Comparison of ENCODE assay signal across 24 cellular contexts in genomic region chr10:43825984-43826383, GRCh38.
A peak's percentile ranks its signal among the peaks of the same experiment; 100 is the strongest.
DNase-seq lines count a peak whose midpoint lies in the region; ATAC-seq, FAIRE-seq and TF ChIP-seq lines count a peak whose summit lies in the region.
"Had no signal": no experiment of that assay in that cellular context is flagged by ENCODE, and none has a peak within 500 bp of the region (broad histone marks: within the 10 kb centered on the region; RNA-seq: fewer than 3 reads in every experiment).

No MANE protein-coding gene starts in this region.

- peaks cover 0 to 33% of the 10 kb centered on the region in 2 donors for H3K4me1 ChIP-seq in right atrium auricular region
- peaks cover 0 to 44% (median 22%) of the 10 kb centered on the region in 4 donors for H3K4me1 ChIP-seq in sigmoid colon
- H3K4me1 ChIP-seq in uterus: no peaks in the 10 kb centered on the region
- no peaks in the 10 kb centered on the region for H3K4me1 ChIP-seq in small intestine (ENCODE audit: control insufficient read depth in 2 of 2, insufficient read depth in 1 of 2, low read depth in 1 of 2, low read length in 1 of 2)
- H3K4me1 ChIP-seq: Caco-2 had no signal

- H3K36me3 ChIP-seq in right atrium auricular region (no peaks in the 10 kb centered on the region), sigmoid colon (no peaks in the 10 kb centered on the region), uterus (no peaks in the 10 kb centered on the region), small intestine (ENCODE audit: control insufficient read depth in 2 of 2, insufficient read depth in 2 of 2, low read length in 2 of 2) (no peaks in the 10 kb centered on the region)

- 89 to 92% methylated on average over 22 of the region's 22 CpGs for WGBS in sigmoid colon, 2 donors
- WGBS in small intestine, 3 donors: 90 to 92% (median 92%) methylated on average over 22 of the region's 22 CpGs

- H3K27ac ChIP-seq in right atrium auricular region (peak overlapping the region; percentile 76 to 90), sigmoid colon (peak overlapping the region in 3 of 4 donors; percentile 62 to 77 (median 63)), uterus (peak overlapping the region; percentile 78), small intestine (ENCODE audit: low read depth in 1 of 2, low read length in 1 of 2) (no peak overlapping the region)
- H3K27ac ChIP-seq: C4-2B, RWPE1, SK-N-MC had no signal

- H3K9me3 ChIP-seq in right atrium auricular region: peaks cover 0 to 11% of the 10 kb centered on the region in 2 donors
- peaks cover 0 to 6% (median 2%) of the 10 kb centered on the region in 4 donors for H3K9me3 ChIP-seq in sigmoid colon
- no peaks in the 10 kb centered on the region for H3K9me3 ChIP-seq in uterus
- no peaks in the 10 kb centered on the region for H3K9me3 ChIP-seq in small intestine (ENCODE audit: control insufficient read depth, low read depth)

- H3K4me3 ChIP-seq in right atrium auricular region (no peak overlapping the region), sigmoid colon (no peak overlapping the region), uterus (no peak overlapping the region), small intestine (ENCODE audit: low read depth in 1 of 2, low read length in 2 of 2) (no peak overlapping the region)
- H3K4me3 ChIP-seq: GM12878, SK-N-MC had no signal

- FAIRE-seq in small intestine (lab: Jason Lieb, UNC): no peak
- FAIRE-seq: GM12878, GM19239, H54 had no signal

- no peak for TF ChIP-seq EP300 in sigmoid colon (IDR thresholded peaks at IDR 0.05)

- TF ChIP-seq CTCF in right atrium auricular region (IDR thresholded peaks at IDR 0.05): no peak
- TF ChIP-seq CTCF in sigmoid colon (IDR thresholded peaks at IDR 0.05): no peak
- no peak for TF ChIP-seq CTCF in uterus (IDR thresholded peaks at IDR 0.05)

- DNase-seq in left ventricle myocardium superior: peak; percentile 28
- DNase-seq in Right ventricle myocardium superior: no peak
- DNase-seq in right atrium auricular region (ENCODE audit: low spot score): no peak
- DNase-seq in sigmoid colon: no peak
- DNase-seq in uterus: no peak
- DNase-seq in small intestine: no peak
- no peak for DNase-seq in NK-92 (lab: John Stamatoyannopoulos, UW; ENCODE audit: unreplicated experiment)
- DNase-seq: Caco-2; CD8-positive, alpha-beta T cell; EL; GDM1; NCI-H1048; NCI-H1417; NCI-H1694; NCI-H2029 treated with DMSO at 0.1 percent for 48 hours; NCI-H526 treated with DMSO at 0.1 percent for 48 hours; SIG-M5 had no signal

- intact Hi-C loops in left ventricle myocardium superior (cut with micrococcal nuclease) (no loop called here), Right ventricle myocardium superior (cut with DNase I) (no loop called here), sigmoid colon (cut with DNase I) (no loop called here), uterus (cut with DNase I; ENCODE audit: low total_unique reads) (no loop called here)

- ATAC-seq in left ventricle myocardium superior (no peak), Right ventricle myocardium superior (ENCODE audit: poor library complexity) (no peak), GM18505 (IDR thresholded peaks at IDR 0.05; ENCODE audit: unreplicated experiment) (no peak)
- ATAC-seq: CD8-positive, alpha-beta T cell; GM12878 had no signal

- H3K27me3 ChIP-seq in right atrium auricular region (no peaks in the 10 kb centered on the region), sigmoid colon (no peaks in the 10 kb centered on the region), uterus (no peaks in the 10 kb centered on the region), small intestine (ENCODE audit: control insufficient read depth in 2 of 2, insufficient read depth in 2 of 2, low read length in 2 of 2) (peaks cover 0 to 2% of the 10 kb centered on the region in 2 donors)

- no peak for TF ChIP-seq POLR2A in sigmoid colon (IDR thresholded peaks at IDR 0.05)
- no peak for TF ChIP-seq POLR2A in uterus (IDR thresholded peaks at IDR 0.05)
- TF ChIP-seq POLR2A in GM18505 (IDR thresholded peaks at IDR 0.05; ENCODE audit: borderline replicate concordance, extremely low read depth, insufficient read depth, insufficient read length): no peak

Comparison
In these comparisons a context has a peak if more than half of its experiments do, and no peak if none do; other contexts are left out.
1. H3K27ac ChIP-seq: peak in right atrium auricular region (2 of 2), sigmoid colon (3 of 4) and uterus (2 of 2); none in small intestine (0 of 2).